Comparison of ENCODE assay signal across 1 cellular context in genomic region chr7:87876040-87876758, GRCh38.
TF ChIP-seq lines count a peak whose summit lies in the region.

A gene with protein sequence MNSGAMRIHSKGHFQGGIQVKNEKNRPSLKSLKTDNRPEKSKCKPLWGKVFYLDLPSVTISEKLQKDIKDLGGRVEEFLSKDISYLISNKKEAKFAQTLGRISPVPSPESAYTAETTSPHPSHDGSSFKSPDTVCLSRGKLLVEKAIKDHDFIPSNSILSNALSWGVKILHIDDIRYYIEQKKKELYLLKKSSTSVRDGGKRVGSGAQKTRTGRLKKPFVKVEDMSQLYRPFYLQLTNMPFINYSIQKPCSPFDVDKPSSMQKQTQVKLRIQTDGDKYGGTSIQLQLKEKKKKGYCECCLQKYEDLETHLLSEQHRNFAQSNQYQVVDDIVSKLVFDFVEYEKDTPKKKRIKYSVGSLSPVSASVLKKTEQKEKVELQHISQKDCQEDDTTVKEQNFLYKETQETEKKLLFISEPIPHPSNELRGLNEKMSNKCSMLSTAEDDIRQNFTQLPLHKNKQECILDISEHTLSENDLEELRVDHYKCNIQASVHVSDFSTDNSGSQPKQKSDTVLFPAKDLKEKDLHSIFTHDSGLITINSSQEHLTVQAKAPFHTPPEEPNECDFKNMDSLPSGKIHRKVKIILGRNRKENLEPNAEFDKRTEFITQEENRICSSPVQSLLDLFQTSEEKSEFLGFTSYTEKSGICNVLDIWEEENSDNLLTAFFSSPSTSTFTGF (plus strand): TSS chr7:87876493. CDS start chr7:87876733, 240 bp downstream.
TSS of gene SLC25A40 (minus strand) at chr7:87876360. CDS start at chr7:87858727, 17,633 bp downstream.

TF ChIP-seq in HepG2, 621 proteins besides CTCF, POLR2A, EP300 and RAD21 (continued from another document and continues in another):
- TF ChIP-seq, protein P1, sequence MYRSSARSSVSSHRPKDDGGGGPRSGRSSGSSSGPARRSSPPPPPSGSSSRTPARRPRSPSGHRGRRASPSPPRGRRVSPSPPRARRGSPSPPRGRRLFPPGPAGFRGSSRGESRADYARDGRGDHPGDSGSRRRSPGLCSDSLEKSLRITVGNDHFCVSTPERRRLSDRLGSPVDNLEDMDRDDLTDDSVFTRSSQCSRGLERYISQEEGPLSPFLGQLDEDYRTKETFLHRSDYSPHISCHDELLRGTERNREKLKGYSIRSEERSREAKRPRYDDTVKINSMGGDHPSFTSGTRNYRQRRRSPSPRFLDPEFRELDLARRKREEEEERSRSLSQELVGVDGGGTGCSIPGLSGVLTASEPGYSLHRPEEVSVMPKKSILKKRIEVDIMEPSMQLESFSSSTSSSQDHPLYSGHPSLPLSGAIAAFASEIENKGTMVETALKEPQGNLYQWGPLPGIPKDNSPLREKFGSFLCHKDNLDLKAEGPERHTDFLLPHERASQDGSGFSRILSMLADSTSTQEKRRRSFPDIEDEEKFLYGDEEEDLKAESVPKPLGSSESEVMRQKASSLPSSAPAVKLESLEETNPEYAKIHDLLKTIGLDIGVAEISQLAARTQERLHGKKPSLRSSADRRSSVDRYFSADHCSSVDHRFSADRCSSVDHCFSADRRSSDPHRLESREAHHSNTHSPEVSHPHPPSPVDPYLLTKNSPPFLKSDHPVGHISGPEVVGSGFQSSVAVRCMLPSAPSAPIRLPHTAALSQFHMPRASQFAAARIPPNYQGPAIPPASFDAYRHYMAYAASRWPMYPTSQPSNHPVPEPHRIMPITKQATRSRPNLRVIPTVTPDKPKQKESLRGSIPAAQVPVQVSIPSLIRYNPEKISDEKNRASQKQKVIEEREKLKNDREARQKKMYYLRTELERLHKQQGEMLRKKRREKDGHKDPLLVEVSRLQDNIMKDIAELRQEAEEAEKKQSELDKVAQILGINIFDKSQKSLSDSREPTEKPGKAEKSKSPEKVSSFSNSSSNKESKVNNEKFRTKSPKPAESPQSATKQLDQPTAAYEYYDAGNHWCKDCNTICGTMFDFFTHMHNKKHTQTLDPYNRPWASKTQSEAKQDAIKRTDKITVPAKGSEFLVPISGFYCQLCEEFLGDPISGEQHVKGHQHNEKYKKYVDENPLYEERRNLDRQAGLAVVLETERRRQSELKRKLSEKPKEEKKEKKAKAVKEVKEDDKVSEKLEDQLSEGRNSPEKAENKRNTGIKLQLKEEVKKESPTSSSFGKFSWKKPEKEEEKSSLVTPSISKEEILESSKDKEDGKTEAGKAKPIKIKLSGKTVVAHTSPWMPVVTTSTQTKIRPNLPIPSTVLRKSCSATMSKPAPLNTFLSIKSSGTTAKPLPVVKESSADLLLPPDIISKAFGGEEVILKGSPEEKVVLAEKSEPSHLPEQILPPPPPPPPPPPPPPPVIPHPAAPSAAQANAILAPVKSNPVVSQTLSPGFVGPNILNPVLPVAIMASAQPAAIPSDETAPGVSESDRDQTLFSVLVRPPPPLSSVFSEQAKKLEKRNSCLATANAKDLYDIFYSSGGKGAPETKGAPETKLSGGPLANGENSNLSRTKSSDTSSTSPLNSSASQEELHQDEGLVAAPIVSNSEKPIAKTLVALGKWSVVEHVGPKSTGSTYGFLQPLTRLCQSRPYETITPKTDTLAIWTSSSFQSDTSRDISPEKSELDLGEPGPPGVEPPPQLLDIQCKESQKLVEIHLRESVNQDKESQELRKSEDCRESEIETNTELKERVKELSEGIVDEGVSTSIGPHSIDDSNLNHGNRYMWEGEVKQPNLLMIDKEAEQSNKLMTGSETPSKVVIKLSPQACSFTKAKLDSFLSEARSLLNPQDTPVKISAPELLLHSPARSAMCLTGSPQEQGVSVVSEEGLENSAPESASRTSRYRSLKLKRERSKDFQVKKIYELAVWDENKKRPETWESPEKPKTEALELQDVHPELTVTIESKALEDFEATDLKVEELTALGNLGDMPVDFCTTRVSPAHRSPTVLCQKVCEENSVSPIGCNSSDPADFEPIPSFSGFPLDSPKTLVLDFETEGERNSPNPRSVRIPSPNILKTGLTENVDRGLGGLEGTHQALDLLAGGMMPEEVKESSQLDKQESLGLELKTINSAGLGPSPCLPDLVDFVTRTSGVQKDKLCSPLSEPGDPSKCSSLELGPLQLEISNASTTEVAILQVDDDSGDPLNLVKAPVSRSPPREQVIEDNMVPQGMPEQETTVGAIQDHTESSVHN (CRISPR knock-in tag; IDR thresholded peaks at IDR 0.05), result no peak
- TF ChIP-seq ZNF660 (CRISPR knock-in tag; IDR thresholded peaks at IDR 0.05; ENCODE audit: borderline replicate concordance, low read depth), result no peak
- TF ChIP-seq BCL3 (CRISPR knock-in tag; IDR thresholded peaks at IDR 0.05), result peak; percentile 87
- no peak for TF ChIP-seq RARG (CRISPR knock-in tag; IDR thresholded peaks at IDR 0.05; ENCODE audit: low read depth)
- TF ChIP-seq, protein P2, sequence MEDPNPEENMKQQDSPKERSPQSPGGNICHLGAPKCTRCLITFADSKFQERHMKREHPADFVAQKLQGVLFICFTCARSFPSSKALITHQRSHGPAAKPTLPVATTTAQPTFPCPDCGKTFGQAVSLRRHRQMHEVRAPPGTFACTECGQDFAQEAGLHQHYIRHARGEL (CRISPR knock-in tag; IDR thresholded peaks at IDR 0.05), result no peak
- TF ChIP-seq ASH2L (IDR thresholded peaks at IDR 0.05; ENCODE audit: insufficient read length, low read depth, low read length), result peak; percentile 87
- peak; percentile 4 for TF ChIP-seq ZNF781 (CRISPR knock-in tag; IDR thresholded peaks at IDR 0.05; ENCODE audit: borderline replicate concordance, not compliant biosample characterization)
- TF ChIP-seq FOSL1 (CRISPR knock-in tag; IDR thresholded peaks at IDR 0.05; ENCODE audit: borderline replicate concordance), result no peak
- TF ChIP-seq ZNF589 (CRISPR knock-in tag; conservative IDR thresholded peaks at IDR 0.05), result no peak; the same call in 1 of the 2 replicates
- TF ChIP-seq HBP1 (CRISPR knock-in tag; IDR thresholded peaks at IDR 0.05; ENCODE audit: low read depth), result no peak
- TF ChIP-seq FOXA1 (IDR thresholded peaks at IDR 0.05), result no peak
- TF ChIP-seq FOXA1 (CRISPR knock-in tag; IDR thresholded peaks at IDR 0.05), result peak; percentile 25
- peak; percentile 84 for TF ChIP-seq RBM39 (IDR thresholded peaks at IDR 0.05; ENCODE audit: low read depth, low read length, poor library complexity, severe bottlenecking)
- TF ChIP-seq, protein P3, sequence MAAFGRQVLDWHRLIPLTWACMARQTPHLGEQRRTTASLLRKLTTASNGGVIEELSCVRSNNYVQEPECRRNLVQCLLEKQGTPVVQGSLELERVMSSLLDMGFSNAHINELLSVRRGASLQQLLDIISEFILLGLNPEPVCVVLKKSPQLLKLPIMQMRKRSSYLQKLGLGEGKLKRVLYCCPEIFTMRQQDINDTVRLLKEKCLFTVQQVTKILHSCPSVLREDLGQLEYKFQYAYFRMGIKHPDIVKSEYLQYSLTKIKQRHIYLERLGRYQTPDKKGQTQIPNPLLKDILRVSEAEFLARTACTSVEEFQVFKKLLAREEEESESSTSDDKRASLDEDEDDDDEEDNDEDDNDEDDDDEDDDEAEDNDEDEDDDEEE (CRISPR knock-in tag; IDR thresholded peaks at IDR 0.05), result peak; percentile 63; the same call in 1 of the 2 replicates
- TF ChIP-seq ZNF616 (CRISPR knock-in tag; IDR thresholded peaks at IDR 0.05; ENCODE audit: low read depth), result peak; percentile 78
- TF ChIP-seq ZNF326 (CRISPR knock-in tag; IDR thresholded peaks at IDR 0.05; ENCODE audit: borderline replicate concordance), result no peak
- TF ChIP-seq LBX2 (CRISPR knock-in tag; IDR thresholded peaks at IDR 0.05; ENCODE audit: borderline replicate concordance), result no peak
- TF ChIP-seq GMEB1 (CRISPR knock-in tag; IDR thresholded peaks at IDR 0.05; ENCODE audit: borderline replicate concordance), result peak; percentile 97
- no peak for TF ChIP-seq CBX2 (IDR thresholded peaks at IDR 0.05; ENCODE audit: low read depth, low read length)
- no peak; the same call in 1 of the 2 replicates for TF ChIP-seq CBX2 (CRISPR knock-in tag; IDR thresholded peaks at IDR 0.05; ENCODE audit: low read depth)
- no peak for TF ChIP-seq PRDM4 (CRISPR knock-in tag; IDR thresholded peaks at IDR 0.05; ENCODE audit: borderline replicate concordance)
- no peak for TF ChIP-seq GTF3A (CRISPR knock-in tag; conservative IDR thresholded peaks at IDR 0.05)
- no peak for TF ChIP-seq ZNF225 (CRISPR knock-in tag; IDR thresholded peaks at IDR 0.05)
- TF ChIP-seq JUN (CRISPR knock-in tag; IDR thresholded peaks at IDR 0.05), result no peak
- TF ChIP-seq KLF12 (CRISPR knock-in tag; IDR thresholded peaks at IDR 0.05; ENCODE audit: borderline replicate concordance), result peak; percentile 46; the same call in 1 of the 2 replicates
- TF ChIP-seq, protein P4, sequence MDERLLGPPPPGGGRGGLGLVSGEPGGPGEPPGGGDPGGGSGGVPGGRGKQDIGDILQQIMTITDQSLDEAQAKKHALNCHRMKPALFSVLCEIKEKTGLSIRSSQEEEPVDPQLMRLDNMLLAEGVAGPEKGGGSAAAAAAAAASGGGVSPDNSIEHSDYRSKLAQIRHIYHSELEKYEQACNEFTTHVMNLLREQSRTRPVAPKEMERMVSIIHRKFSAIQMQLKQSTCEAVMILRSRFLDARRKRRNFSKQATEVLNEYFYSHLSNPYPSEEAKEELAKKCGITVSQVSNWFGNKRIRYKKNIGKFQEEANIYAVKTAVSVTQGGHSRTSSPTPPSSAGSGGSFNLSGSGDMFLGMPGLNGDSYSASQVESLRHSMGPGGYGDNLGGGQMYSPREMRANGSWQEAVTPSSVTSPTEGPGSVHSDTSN (CRISPR knock-in tag; IDR thresholded peaks at IDR 0.05), result no peak
- TF ChIP-seq ZNF567 (CRISPR knock-in tag; IDR thresholded peaks at IDR 0.05; ENCODE audit: borderline replicate concordance), result no peak
- no peak for TF ChIP-seq SMARCC2 (IDR thresholded peaks at IDR 0.05)
- TF ChIP-seq HDAC1 (CRISPR knock-in tag; IDR thresholded peaks at IDR 0.05), result peak; percentile 71
- no peak for TF ChIP-seq EHMT2 (IDR thresholded peaks at IDR 0.05; ENCODE audit: borderline replicate concordance, low read depth, low read length)
- TF ChIP-seq ZIK1 (CRISPR knock-in tag; IDR thresholded peaks at IDR 0.05; ENCODE audit: borderline replicate concordance, low read depth), result peak; percentile 46; the same call in 1 of the 2 replicates
- peak; percentile 97 for TF ChIP-seq ATF7-NPFF (CRISPR knock-in tag; IDR thresholded peaks at IDR 0.05; ENCODE audit: low read depth)
- TF ChIP-seq ZNF432 (CRISPR knock-in tag; IDR thresholded peaks at IDR 0.05; ENCODE audit: borderline replicate concordance), result no peak
- TF ChIP-seq ZBTB42 (CRISPR knock-in tag; IDR thresholded peaks at IDR 0.05), result no peak
- no peak for TF ChIP-seq GRHL1 (CRISPR knock-in tag; conservative IDR thresholded peaks at IDR 0.05)
